29 cellular contexts compared by ENCODE assay signal in genomic region chr10:71814923-71815411, GRCh38. TPM values are rescaled to one million over a fixed set of nuclear protein-coding genes. Genes with fewer than 3 reads are reported as not detected.
DNase-seq lines count a peak whose midpoint lies in the region; ATAC-seq, FAIRE-seq and TF ChIP-seq lines count a peak whose summit lies in the region.
"Had no signal": no experiment of that assay in that cellular context is flagged by ENCODE, and none has a peak within 500 bp of the region (broad histone marks: within the 10 kb centered on the region; RNA-seq: fewer than 3 reads in every experiment).

No MANE protein-coding gene starts in this region.

- CTCF ChIA-PET in activated CD4-positive, alpha-beta T cell treated with anti-CD3 and anti-CD28 coated beads for 36 hours (lab: Charles Lee): interaction anchor here (0.6 to 2.4 kb wide), 5 partner anchors 20 to 350 kb away, joined by 3 to 7 read pairs (median 5); no protein-coding TSS in a partner anchor

- H3K27me3 ChIP-seq in BE2C: no peaks in the 10 kb centered on the region
- H3K27me3 ChIP-seq in astrocyte (ENCODE audit: insufficient read depth, low read length): no peaks in the 10 kb centered on the region
- H3K27me3 ChIP-seq: hepatocyte, testis, vagina had no signal

- no peak overlapping the region for H3K9ac ChIP-seq in astrocyte (ENCODE audit: low read length)

- FAIRE-seq in astrocyte (lab: Jason Lieb, UNC): no peak
- FAIRE-seq: frontal cortex, islet of Langerhans, small intestine, TTC549 had no signal

- H3K4me1 Mint-ChIP-seq in astrocyte (ENCODE audit: low read depth, unreplicated experiment): no peaks in the 10 kb centered on the region
- peaks cover 2% of the 10 kb centered on the region for H3K4me1 Mint-ChIP-seq in activated CD4-positive, alpha-beta T cell treated with anti-CD3 and anti-CD28 coated beads for 36 hours
- H3K4me1 Mint-ChIP-seq: activated naive CD4-positive, alpha-beta T cell treated with anti-CD3 and anti-CD28 coated beads, Interleukin-2, amount 50 U/mL, for 24 hours; neural crest cell had no signal

- peaks cover 33% of the 10 kb centered on the region for H3K36me3 Mint-ChIP-seq in astrocyte (ENCODE audit: low read depth, unreplicated experiment)
- peaks cover 14% of the 10 kb centered on the region for H3K36me3 Mint-ChIP-seq in activated CD4-positive, alpha-beta T cell treated with anti-CD3 and anti-CD28 coated beads for 36 hours (ENCODE audit: low read depth)

- H3K79me2 ChIP-seq in astrocyte (ENCODE audit: insufficient read depth, low read length): no peaks in the 10 kb centered on the region
- H3K79me2 ChIP-seq: hepatocyte had no signal

- H3K27me3 Mint-ChIP-seq in astrocyte (ENCODE audit: low read depth, unreplicated experiment): no peaks in the 10 kb centered on the region
- no peaks in the 10 kb centered on the region for H3K27me3 Mint-ChIP-seq in activated CD4-positive, alpha-beta T cell treated with anti-CD3 and anti-CD28 coated beads for 36 hours
- H3K27me3 Mint-ChIP-seq: activated naive CD4-positive, alpha-beta T cell treated with anti-CD3 and anti-CD28 coated beads, Interleukin-2, amount 50 U/mL, for 24 hours had no signal

- H4K20me1 ChIP-seq in astrocyte (ENCODE audit: insufficient read depth, low read length): peaks cover 72% of the 10 kb centered on the region

- H3K4me1 ChIP-seq in BE2C: peaks cover 14% of the 10 kb centered on the region
- no peaks in the 10 kb centered on the region for H3K4me1 ChIP-seq in astrocyte (ENCODE audit: insufficient read depth, low read length)

- H2AFZ ChIP-seq in astrocyte (ENCODE audit: low read depth, low read length): no peak overlapping the region
- H2AFZ ChIP-seq: hepatocyte had no signal

- H3K27ac ChIP-seq in astrocyte (ENCODE audit: low read depth, low read length): no peak overlapping the region
- H3K27ac ChIP-seq: C4-2B, hepatocyte, testis, vagina had no signal

- no peak overlapping the region for H3K4me3 Mint-ChIP-seq in astrocyte (ENCODE audit: unreplicated experiment)
- no peak overlapping the region for H3K4me3 Mint-ChIP-seq in activated CD4-positive, alpha-beta T cell treated with anti-CD3 and anti-CD28 coated beads for 36 hours
- H3K4me3 Mint-ChIP-seq: activated naive CD4-positive, alpha-beta T cell treated with anti-CD3 and anti-CD28 coated beads, Interleukin-2, amount 50 U/mL, for 24 hours; activated T-helper 1 cell treated with anti-CD3 and anti-CD28 coated beads, Interleukin-12 subunit alpha, Interleukin-12 subunit beta, Interleukin-2, Interleukin-4 antibody, amounts not matched to agents 30 ng/mL and 10 ng/mL and 1 ng/mL, durations not matched to agents 14 hours and 24 hours and 36 hours; neural crest cell had no signal

- no peaks in the 10 kb centered on the region for H3K9me3 ChIP-seq in BE2C
- no peaks in the 10 kb centered on the region for H3K9me3 ChIP-seq in astrocyte (ENCODE audit: insufficient read depth, low read depth, low read length)
- H3K9me3 ChIP-seq: testis, vagina had no signal

- DNase-seq in BE2C (peak; percentile 33), astrocyte (ENCODE audit: low read depth) (no peak), iPS-NIHi11 (ENCODE audit: low spot score) (peak; percentile 79), middle frontal gyrus (ENCODE audit: extremely low spot score, low spot score) (no peak)
- no peak for DNase-seq in activated CD4-positive, alpha-beta T cell treated with anti-CD3 and anti-CD28 coated beads for 36 hours
- DNase-seq: activated CD4-positive, alpha-beta T cell treated with anti-CD3 and anti-CD28 coated beads for 4 hours; DMS153; effector CD4-positive, alpha-beta T cell; erythroblast; MV-4-11; NCI-H1694; NCI-H2171; NCI-H524 treated with DMSO at 0.1 percent for 48 hours; small intestine; stimulated activated naive CD4-positive, alpha-beta T cell; testis had no signal

- intact Hi-C loops in activated CD4-positive, alpha-beta T cell treated with anti-CD3 and anti-CD28 coated beads for 36 hours (cut with DNase I, micrococcal nuclease): loop anchor here (5.0 kb wide), 5 partner anchors 103 to 498 kb away; partner anchors contain the start of genes CDH23 (in 1 of the 2) and SLC29A3 (in 1 of the 2)

- H3K27ac Mint-ChIP-seq in astrocyte (ENCODE audit: unreplicated experiment): peak overlapping the region; percentile 41
- no peak overlapping the region for H3K27ac Mint-ChIP-seq in activated CD4-positive, alpha-beta T cell treated with anti-CD3 and anti-CD28 coated beads for 36 hours
- H3K27ac Mint-ChIP-seq: activated naive CD4-positive, alpha-beta T cell treated with anti-CD3 and anti-CD28 coated beads, Interleukin-2, amount 50 U/mL, for 24 hours; activated T-helper 1 cell treated with anti-CD3 and anti-CD28 coated beads, Interleukin-12 subunit alpha, Interleukin-12 subunit beta, Interleukin-2, Interleukin-4 antibody, amounts not matched to agents 30 ng/mL and 10 ng/mL and 1 ng/mL, durations not matched to agents 14 hours and 24 hours and 36 hours had no signal

- no peaks in the 10 kb centered on the region for H3K9me3 Mint-ChIP-seq in astrocyte (ENCODE audit: unreplicated experiment)
- H3K9me3 Mint-ChIP-seq in activated CD4-positive, alpha-beta T cell treated with anti-CD3 and anti-CD28 coated beads for 36 hours (ENCODE audit: low read depth): no peaks in the 10 kb centered on the region
- H3K9me3 Mint-ChIP-seq: activated naive CD4-positive, alpha-beta T cell treated with anti-CD3 and anti-CD28 coated beads, Interleukin-2, amount 50 U/mL, for 24 hours; activated T-helper 1 cell treated with anti-CD3 and anti-CD28 coated beads, Interleukin-12 subunit alpha, Interleukin-12 subunit beta, Interleukin-2, Interleukin-4 antibody, amounts not matched to agents 30 ng/mL and 10 ng/mL and 1 ng/mL, durations not matched to agents 14 hours and 24 hours and 36 hours; neural crest cell had no signal

- POLR2A ChIA-PET in activated CD4-positive, alpha-beta T cell treated with anti-CD3 and anti-CD28 coated beads for 36 hours (lab: Charles Lee): interaction anchor here (0.6 kb wide), 1 partner anchor 12 kb away, joined by 11 read pairs; no protein-coding TSS in a partner anchor

- ATAC-seq in GM21786 (IDR thresholded peaks at IDR 0.05; ENCODE audit: unreplicated experiment) (no peak), GM18511 (IDR thresholded peaks at IDR 0.05; ENCODE audit: unreplicated experiment) (no peak)
- no peak for ATAC-seq in activated CD4-positive, alpha-beta T cell treated with anti-CD3 and anti-CD28 coated beads for 36 hours
- ATAC-seq: Right ventricle myocardium inferior had no signal

- TF ChIP-seq CTCF in BE2C (IDR thresholded peaks at IDR 0.05; ENCODE audit: low read depth, low read length) (0 out of 2 replicates have a peak, but pooled peaks have one; percentile 3), GM12873 (IDR thresholded peaks at IDR 0.05; ENCODE audit: insufficient read depth, low read depth, low read length, missing control alignments) (peak; percentile 19), astrocyte (IDR thresholded peaks at IDR 0.05; ENCODE audit: insufficient read depth, low read depth, low read length) (no peak)

- H3K36me3 ChIP-seq in BE2C (peaks cover 54% of the 10 kb centered on the region), astrocyte (ENCODE audit: insufficient read depth, low read length) (peaks cover 21% of the 10 kb centered on the region)

- no peak overlapping the region for H3K4me2 ChIP-seq in astrocyte (ENCODE audit: low read length)
- H3K4me2 ChIP-seq: hepatocyte had no signal

- H3K4me3 ChIP-seq in BE2C (ENCODE audit: low read depth, low read length): no peak overlapping the region
- no peak overlapping the region for H3K4me3 ChIP-seq in astrocyte (ENCODE audit: insufficient read depth, low read depth, low read length)
- H3K4me3 ChIP-seq: hepatocyte, testis, vagina had no signal

RNA-seq across cellular contexts. Expression of gene PSAP, which starts 36.1 kb away (rescaled TPM):
- polyA plus RNA-seq in BE2C (2012; ENCODE audit: insufficient read depth, insufficient read length, low read depth): 1,064 TPM
- 1,120 and 1,191 TPM in 2 replicates for total RNA-seq in astrocyte
- 100 to 1,000 TPM; 100 to 109 TPM for total RNA-seq in activated CD4-positive, alpha-beta T cell treated with anti-CD3 and anti-CD28 coated beads for 36 hours

RNA-seq across cellular contexts. Expression of gene VSIR, which starts 41.6 kb away (rescaled TPM):
- 2.5 TPM for polyA plus RNA-seq in BE2C (2012; ENCODE audit: insufficient read depth, insufficient read length, low read depth)
- 2.9 and 3.4 TPM in 2 replicates for total RNA-seq in astrocyte
- total RNA-seq in activated CD4-positive, alpha-beta T cell treated with anti-CD3 and anti-CD28 coated beads for 36 hours: 100 to 1,000 TPM in 1 of 2 experiments, 10 to 100 TPM in 1; 78.2 to 104 TPM
- total RNA-seq: neural crest cell had no signal

Comparison
In these comparisons a context has a peak if more than half of its experiments do, and no peak if none do; other contexts are left out.
1. DNase-seq: peak in BE2C (single experiment) and iPS-NIHi11 (single experiment); none in astrocyte (single experiment), middle frontal gyrus (single experiment) and activated CD4-positive, alpha-beta T cell treated with anti-CD3 and anti-CD28 coated beads for 36 hours (single experiment).
2. RNA of gene PSAP, which starts 36.1 kb away (total RNA-seq): 1,120 to 1,191 TPM in astrocyte; 100 to 109 TPM in activated CD4-positive, alpha-beta T cell treated with anti-CD3 and anti-CD28 coated beads for 36 hours; every median in the first group is over 10 times any median in the second.
3. RNA of gene VSIR, which starts 41.6 kb away (total RNA-seq): 78.2 to 104 TPM in activated CD4-positive, alpha-beta T cell treated with anti-CD3 and anti-CD28 coated beads for 36 hours; 2.9 to 3.4 TPM in astrocyte; every median in the first group is over 10 times any median in the second.